ENCODE assay signal across 13 cellular contexts in the genomic region with DNA sequence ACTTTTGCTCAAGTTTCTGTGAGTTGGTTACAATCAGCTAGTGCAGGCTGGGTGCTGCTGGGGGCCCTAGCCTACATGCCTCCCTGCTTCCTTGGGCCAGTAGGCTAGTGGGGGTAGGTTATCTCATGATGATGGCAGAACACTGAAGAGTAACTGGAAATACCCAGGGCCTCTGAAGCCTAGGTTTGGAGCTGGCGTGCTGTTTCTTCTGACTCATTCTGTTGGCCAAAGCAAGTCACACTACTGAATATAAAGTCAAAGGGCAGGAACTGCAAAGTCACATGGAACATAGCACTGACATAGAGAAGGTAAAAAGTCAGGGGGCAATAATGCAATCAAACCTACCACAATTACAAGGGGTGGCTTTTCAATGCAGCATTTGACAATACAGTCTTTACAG. TPM values are rescaled to one million over a fixed set of nuclear protein-coding genes. Genes with fewer than 3 reads are reported as not detected.
DNase-seq lines count a peak whose midpoint lies in the region; ATAC-seq and TF ChIP-seq lines count a peak whose summit lies in the region.
"Had no signal": no experiment of that assay in that cellular context is flagged by ENCODE, and none has a peak within 500 bp of the region (broad histone marks: within the 10 kb centered on the region; RNA-seq: fewer than 3 reads in every experiment).

No MANE protein-coding gene starts in this region.

- ATAC-seq in HG03565 (IDR thresholded peaks at IDR 0.05; ENCODE audit: unreplicated experiment) (peak; percentile 78), HG02840 (IDR thresholded peaks at IDR 0.05; ENCODE audit: low FRiP score, unreplicated experiment) (no peak)
- ATAC-seq in central memory CD8-positive, alpha-beta T cell (replicated peaks; ENCODE audit: extremely low read depth, poor library complexity, severe bottlenecking), result no peak
- ATAC-seq: body of pancreas, WTC11 had no signal

- no peaks in the 10 kb centered on the region for H3K27me3 Mint-ChIP-seq in central memory CD8-positive, alpha-beta T cell
- H3K27me3 Mint-ChIP-seq in CD14-positive monocyte (ENCODE audit: low read depth in 3 of 3), result peaks cover 0 to 3% (median 0%) of the 10 kb centered on the region in 3 donors

- peaks cover 86% of the 10 kb centered on the region for H3K4me1 Mint-ChIP-seq in central memory CD8-positive, alpha-beta T cell
- no peaks in the 10 kb centered on the region for H3K4me1 Mint-ChIP-seq in CD14-positive monocyte

- H3K36me3 Mint-ChIP-seq in central memory CD8-positive, alpha-beta T cell (ENCODE audit: insufficient read depth), result peaks cover 53% of the 10 kb centered on the region
- H3K36me3 Mint-ChIP-seq in CD14-positive monocyte, result no peaks in the 10 kb centered on the region
- H3K36me3 Mint-ChIP-seq: WTC11 had no signal

- DNase-seq in stimulated activated CD4-positive, alpha-beta T cell treated with anti-CD3 and anti-CD28 coated beads, Interleukin-15, amount 100 ng/mL, for 24 hours, result peak; percentile 33
- no peak for DNase-seq in stimulated activated CD4-positive, alpha-beta T cell treated with anti-CD3 and anti-CD28 coated beads, Interleukin-2, amount 100 ng/mL, for 48 hours
- DNase-seq in central memory CD8-positive, alpha-beta T cell (ENCODE audit: low spot score in 2 of 2), result no peak
- no peak for DNase-seq in effector CD4-positive, alpha-beta T cell
- no peak for DNase-seq in SHP77 treated with DMSO at 0.1 percent for 48 hours (lab: John Stamatoyannopoulos, UW)
- DNase-seq in CD14-positive monocyte (ENCODE audit: low spot score), result no peak
- DNase-seq: body of pancreas, NCI-H2107, Peyer's patch had no signal

- no peak for TF ChIP-seq CTCF in CD14-positive monocyte (IDR thresholded peaks at IDR 0.05)

- no peaks in the 10 kb centered on the region for H3K9me3 Mint-ChIP-seq in central memory CD8-positive, alpha-beta T cell
- peaks cover 0 to 3% (median 0%) of the 10 kb centered on the region in 7 donors for H3K9me3 Mint-ChIP-seq in CD14-positive monocyte
- H3K9me3 Mint-ChIP-seq: WTC11 had no signal

- intact Hi-C loops in CD14-positive monocyte (cut with micrococcal nuclease), result no loop called here

- H3K4me3 Mint-ChIP-seq in central memory CD8-positive, alpha-beta T cell, result no peak overlapping the region
- no peak overlapping the region for H3K4me3 Mint-ChIP-seq in CD14-positive monocyte
- H3K4me3 Mint-ChIP-seq: neural crest cell, WTC11 had no signal

- H3K27ac Mint-ChIP-seq in central memory CD8-positive, alpha-beta T cell (ENCODE audit: low read depth), result peak overlapping the region; percentile 71
- no peak overlapping the region for H3K27ac Mint-ChIP-seq in CD14-positive monocyte
- H3K27ac Mint-ChIP-seq: WTC11 had no signal

RNA-seq across cellular contexts. Expression of a gene that starts 34.5 kb away (rescaled TPM):
- polyA plus RNA-seq in CD14-positive monocyte, result under 1 TPM; 0.13 to 0.38 TPM
